ENCODE assay signal across 1 cellular context in the genomic region with DNA sequence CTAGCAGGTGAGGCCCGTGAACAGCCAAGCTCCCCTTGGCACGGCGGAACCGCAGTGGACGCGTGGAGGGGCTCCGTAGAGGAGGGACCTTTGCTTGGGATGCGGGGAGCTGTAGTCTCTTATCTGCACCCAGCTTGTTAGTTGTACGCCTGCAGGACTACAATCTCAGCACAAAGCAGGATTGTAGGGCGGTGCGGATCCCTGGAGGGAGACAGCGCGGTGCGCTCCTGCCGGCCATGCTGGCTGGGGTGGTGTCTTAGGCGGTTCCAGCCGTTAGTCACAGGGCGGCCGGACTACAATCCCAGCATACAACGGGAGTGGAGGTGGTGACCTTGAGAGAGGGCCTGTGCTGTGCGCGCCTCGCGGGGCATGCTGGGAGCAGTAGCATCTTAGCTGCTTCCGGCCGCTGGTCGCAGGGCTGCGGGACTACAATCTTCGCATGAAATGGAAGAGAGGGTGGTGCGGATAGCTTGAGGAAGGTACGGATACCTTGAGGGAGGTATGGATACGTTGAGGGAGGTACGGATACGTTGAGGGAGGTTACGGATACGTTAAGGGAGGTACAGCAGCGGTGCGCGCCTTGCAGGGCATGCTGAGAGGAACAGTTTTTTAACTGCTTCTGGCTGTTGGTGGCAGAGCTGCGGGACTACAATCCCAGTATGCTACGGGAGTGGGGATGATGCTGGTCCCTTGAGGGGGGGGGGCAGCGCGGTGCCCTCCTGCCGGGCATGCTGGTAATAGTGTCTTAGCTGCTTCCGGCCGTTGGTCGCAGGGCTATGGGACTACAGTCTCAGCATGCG.
A peak's percentile ranks its signal among the peaks of the same experiment; 100 is the strongest.
TF ChIP-seq lines count a peak whose summit lies in the region.

No MANE protein-coding gene starts in this region.

TF ChIP-seq in GM12878, 131 proteins besides CTCF, POLR2A, EP300 and RAD21 (continued from another document and continues in another):
- TF ChIP-seq ZNF687 (IDR thresholded peaks at IDR 0.05), result peak; percentile 35; the same call in 1 of the 2 replicates
- no peak for TF ChIP-seq BACH1 (IDR thresholded peaks at IDR 0.05; ENCODE audit: borderline replicate concordance)
- no peak; the same call in 1 of the 2 replicates for TF ChIP-seq EED (IDR thresholded peaks at IDR 0.05; ENCODE audit: low read depth)
- no peak for TF ChIP-seq BCL3 (IDR thresholded peaks at IDR 0.05; ENCODE audit: borderline replicate concordance, insufficient read depth, low read depth, low read length, poor library complexity, severe bottlenecking)
- no peak for TF ChIP-seq ZBTB4 (CRISPR knock-in tag; IDR thresholded peaks at IDR 0.05)
- no peak for TF ChIP-seq NFIC (IDR thresholded peaks at IDR 0.05; ENCODE audit: low read depth, low read length)
- peak; percentile 60; the same call in 1 of the 2 replicates for TF ChIP-seq RELB (IDR thresholded peaks at IDR 0.05; ENCODE audit: low read depth)
- TF ChIP-seq TAF1 (IDR thresholded peaks at IDR 0.05; ENCODE audit: borderline replicate concordance, low read depth, low read length), result peak; percentile 45; the same call in 1 of the 2 replicates
- TF ChIP-seq MEF2B (IDR thresholded peaks at IDR 0.05; ENCODE audit: partially characterized antibody, poor library complexity, severe bottlenecking), result no peak
- TF ChIP-seq SMC3 (IDR thresholded peaks at IDR 0.05; ENCODE audit: borderline replicate concordance, low read length), result no peak
- no peak for TF ChIP-seq REST (IDR thresholded peaks at IDR 0.05; ENCODE audit: low read depth, low read length)
- TF ChIP-seq CHD2 (IDR thresholded peaks at IDR 0.05; ENCODE audit: borderline replicate concordance, low read depth, low read length), result no peak
- peak; percentile 43 for TF ChIP-seq GATAD2B (conservative IDR thresholded peaks at IDR 0.05; ENCODE audit: low read depth)
- no peak for TF ChIP-seq HDAC2 (IDR thresholded peaks at IDR 0.05)
- no peak for TF ChIP-seq TCF7 (IDR thresholded peaks at IDR 0.05; ENCODE audit: borderline replicate concordance)
- TF ChIP-seq YY1 (IDR thresholded peaks at IDR 0.05; ENCODE audit: low read depth, low read length), result peak; percentile 92
- TF ChIP-seq CHD1 (IDR thresholded peaks at IDR 0.05; ENCODE audit: low read depth, low read length), result no peak
- peak; percentile 87 for TF ChIP-seq POLR2AphosphoS5 (IDR thresholded peaks at IDR 0.05; ENCODE audit: low read length)
- TF ChIP-seq BCLAF1 (IDR thresholded peaks at IDR 0.05), result no peak
- no peak for TF ChIP-seq ZZZ3 (IDR thresholded peaks at IDR 0.05; ENCODE audit: control insufficient read depth, insufficient read length, low read depth)
- TF ChIP-seq RFX5 (IDR thresholded peaks at IDR 0.05; ENCODE audit: low read depth, low read length), result no peak
- TF ChIP-seq RAD51 (IDR thresholded peaks at IDR 0.05), result no peak
- peak; percentile 74 for TF ChIP-seq CREM (IDR thresholded peaks at IDR 0.05; ENCODE audit: low read depth)
- no peak for TF ChIP-seq CHD4 (IDR thresholded peaks at IDR 0.05)
- 0 out of 2 replicates have a peak, but pooled peaks have one; percentile 19 for TF ChIP-seq RB1 (IDR thresholded peaks at IDR 0.05; ENCODE audit: borderline replicate concordance)
- no peak for TF ChIP-seq FOS (IDR thresholded peaks at IDR 0.05; ENCODE audit: borderline replicate concordance, extremely low read depth, insufficient read length)
- TF ChIP-seq USF1 (IDR thresholded peaks at IDR 0.05; ENCODE audit: borderline replicate concordance, extremely low read length, insufficient read depth, low read depth, low read length), result no peak
- TF ChIP-seq CBFB (IDR thresholded peaks at IDR 0.05; ENCODE audit: low read depth), result 0 out of 2 replicates have a peak, but pooled peaks have one; percentile 36
- TF ChIP-seq ZNF217 (IDR thresholded peaks at IDR 0.05), result no peak
- TF ChIP-seq KDM1A (IDR thresholded peaks at IDR 0.05; ENCODE audit: borderline replicate concordance), result no peak
- TF ChIP-seq MEF2A (IDR thresholded peaks at IDR 0.05; ENCODE audit: insufficient read depth, low read depth, low read length), result no peak
- TF ChIP-seq IKZF1 (conservative IDR thresholded peaks at IDR 0.05), result peak; percentile 92
- no peak for TF ChIP-seq E2F4 (IDR thresholded peaks at IDR 0.05; ENCODE audit: low read depth, low read length)
- no peak for TF ChIP-seq STAT3 (IDR thresholded peaks at IDR 0.05; ENCODE audit: low read depth, low read length)
- no peak for TF ChIP-seq CEBPB (IDR thresholded peaks at IDR 0.05; ENCODE audit: borderline replicate concordance in 1 of 2, low read depth in 2 of 2, low read length in 2 of 2)
- TF ChIP-seq MTA3 (IDR thresholded peaks at IDR 0.05; ENCODE audit: borderline replicate concordance, low read length), result no peak
- no peak; the same call in 1 of the 2 replicates for TF ChIP-seq SMAD5 (IDR thresholded peaks at IDR 0.05; ENCODE audit: low read depth)
- no peak for TF ChIP-seq SUPT20H (IDR thresholded peaks at IDR 0.05; ENCODE audit: borderline replicate concordance, control insufficient read depth, low read depth, low read length)
